In the genomic region with DNA sequence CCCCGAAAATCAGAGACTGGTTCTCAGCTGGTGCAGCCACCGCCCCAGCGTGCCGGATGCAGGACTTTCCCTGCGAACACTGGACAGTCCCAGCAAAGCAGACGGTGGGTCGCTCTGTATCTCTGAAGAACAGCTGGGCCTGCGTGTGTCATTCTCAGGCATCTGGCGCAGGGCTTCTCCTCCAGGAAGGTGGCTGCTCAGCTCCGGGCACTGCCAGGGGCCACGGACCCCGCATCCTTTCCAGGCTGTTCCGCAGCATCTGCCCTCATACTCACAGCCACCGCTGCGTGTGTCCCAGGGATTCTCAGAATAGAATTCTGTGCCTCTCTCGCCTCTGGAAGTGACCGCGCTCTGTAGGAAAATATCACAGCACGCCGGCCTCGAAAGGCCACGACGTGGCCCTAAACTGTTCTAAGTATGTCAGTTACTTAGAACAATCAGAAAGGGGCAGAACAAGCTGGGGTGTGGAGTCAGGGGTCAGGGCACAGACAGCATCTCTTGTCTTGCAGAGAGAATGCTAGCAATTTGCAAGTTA, we compare ENCODE assay signal across 6 cellular contexts. TPM values are rescaled to one million over a fixed set of nuclear protein-coding genes. Genes with fewer than 3 reads are reported as not detected.
"Had no signal": no experiment of that assay in that cellular context is flagged by ENCODE, and none has a peak within 500 bp of the region (broad histone marks: within the 10 kb centered on the region; RNA-seq: fewer than 3 reads in every experiment).

No MANE protein-coding gene starts in this region.

RNA-seq across cellular contexts. Expression of a gene that starts 44.7 kb away (rescaled TPM):
- total RNA-seq: activated CD4-positive, alpha-beta memory T cell treated with anti-CD3 and anti-CD28 coated beads, Interleukin-2, amount 10 ng/mL, durations not matched to agents 7 days and 5 days; activated CD8-positive, alpha-beta memory T cell treated with anti-CD3 and anti-CD28 coated beads for 36 hours; activated naive CD8-positive, alpha-beta T cell treated with anti-CD3 and anti-CD28 coated beads, Interleukin-2, amount 10 ng/mL, durations not matched to agents 7 days and 5 days; activated T-cell treated with anti-CD3 and anti-CD28 coated beads, Interleukin-2, amount 50 U/mL, for 4 hours; M059J; PC-3 had no signal
